In the genomic region with DNA sequence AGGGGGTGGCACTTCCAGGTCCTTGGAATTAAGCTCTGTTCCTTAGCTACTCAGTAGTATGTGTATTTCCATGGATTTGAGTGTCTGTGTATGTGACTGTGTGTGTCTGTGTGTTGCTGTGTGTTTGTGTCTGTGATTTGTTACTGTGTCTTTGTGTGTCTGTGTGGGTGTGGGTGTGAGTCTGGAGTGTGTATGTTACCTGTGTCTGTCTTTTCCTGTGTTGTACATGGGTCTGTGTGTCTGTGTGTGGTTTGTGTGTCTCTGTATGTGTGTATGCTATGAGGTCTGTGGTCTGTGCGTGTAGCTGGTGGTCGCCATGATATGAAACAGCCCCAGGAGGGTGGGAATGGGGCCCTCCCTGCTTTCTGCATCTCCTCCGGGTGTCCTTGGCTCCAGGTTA, we compare ENCODE assay signal across 7 cellular contexts. TPM values are rescaled to one million over a fixed set of nuclear protein-coding genes. Genes with fewer than 3 reads are reported as not detected.
"Had no signal": no experiment of that assay in that cellular context is flagged by ENCODE, and none has a peak within 500 bp of the region (broad histone marks: within the 10 kb centered on the region; RNA-seq: fewer than 3 reads in every experiment).

No MANE protein-coding gene starts in this region.

RNA-seq across cellular contexts. Expression of a gene that starts 8.8 kb away (rescaled TPM):
- total RNA-seq: activated B cell treated with CpG ODN at 0.5 μM for 24 hours; activated CD4-positive, alpha-beta memory T cell treated with anti-CD3 and anti-CD28 coated beads for 36 hours; activated naive CD4-positive, alpha-beta T cell treated with anti-CD3 and anti-CD28 coated beads, Interleukin-2, amount 50 U/mL, for 72 hours; LHCN-M2; Peyer's patch; SJSA1 had no signal
- polyA plus RNA-seq: SK-N-SH had no signal
